1 cellular context compared by ENCODE assay signal in genomic region chr6:72410769-72411168, GRCh38.
TF ChIP-seq lines count a peak whose summit lies in the region.

No MANE protein-coding gene starts in this region.

TF ChIP-seq in GM23338, 12 proteins besides CTCF, POLR2A, EP300 and RAD21 (continued from another document):
- TF ChIP-seq ZNF462 (CRISPR knock-in tag; IDR thresholded peaks at IDR 0.05): no peak
- no peak for TF ChIP-seq EZH2phosphoT487 (IDR thresholded peaks at IDR 0.05; ENCODE audit: unreplicated experiment)
- no peak for TF ChIP-seq ZNF331 (CRISPR knock-in tag; IDR thresholded peaks at IDR 0.05; ENCODE audit: low read depth)
- TF ChIP-seq ZNF114 (CRISPR knock-in tag; IDR thresholded peaks at IDR 0.05): no peak
TF ChIP-seq in GM23338: peak in this region for 0.
